Comparison of ENCODE assay signal across 21 cellular contexts in genomic region chr7:27423821-27424220, GRCh38.
DNase-seq lines count a peak whose midpoint lies in the region; ATAC-seq and TF ChIP-seq lines count a peak whose summit lies in the region.
"Had no signal": no experiment of that assay in that cellular context is flagged by ENCODE, and none has a peak within 500 bp of the region (broad histone marks: within the 10 kb centered on the region; RNA-seq: fewer than 3 reads in every experiment).

No MANE protein-coding gene starts in this region.

- no peak overlapping the region for H3K4me3 Mint-ChIP-seq in HFFc6
- H3K4me3 Mint-ChIP-seq: B cell; T-helper 1 cell treated with Interleukin-12 subunit alpha and Interleukin-12 subunit beta and Interleukin-4 antibody, amounts not matched to agents 30 μg/mL and 1 μg/mL, for 36 hours had no signal

- POLR2A ChIA-PET in RWPE1 (lab: Yijun Ruan, JAX; ENCODE audit: low non-redundant PET): interaction anchor here (0.6 to 0.7 kb wide), 2 partner anchors 12 to 31 kb away, joined by 3 to 7 read pairs; no protein-coding TSS in a partner anchor

- H3K36me3 ChIP-seq in hepatocyte (replicated peaks; ENCODE audit: insufficient read depth, low read depth): no peaks in the 10 kb centered on the region

- 86% methylated on average over 10 of the region's 10 CpGs for WGBS in hepatocyte (ENCODE audit: low lambda C conversion rate, missing lambda C conversion rate)

- H3K4me1 Mint-ChIP-seq in HFFc6 (ENCODE audit: low read depth): 0 out of 2 replicates have a peak, but pooled peaks cover under 1% of the 10 kb centered on the region

- no peak for TF ChIP-seq CTCF in C4-2B (conservative IDR thresholded peaks at IDR 0.05)
- TF ChIP-seq CTCF in RWPE1 (conservative IDR thresholded peaks at IDR 0.05; ENCODE audit: low read depth): no peak
- TF ChIP-seq CTCF in hepatocyte (IDR thresholded peaks at IDR 0.05; ENCODE audit: poor library complexity): no peak
- TF ChIP-seq CTCF in HFFc6 (IDR thresholded peaks at IDR 0.05): no peak
- no peak for TF ChIP-seq CTCF in GM13977 (IDR thresholded peaks at IDR 0.05; ENCODE audit: extremely low read depth, insufficient read depth, missing control alignments)

- no peak overlapping the region for H3K27ac Mint-ChIP-seq in HFFc6
- H3K27ac Mint-ChIP-seq: B cell; T-helper 1 cell treated with Interleukin-12 subunit alpha and Interleukin-12 subunit beta and Interleukin-4 antibody, amounts not matched to agents 30 μg/mL and 1 μg/mL, for 36 hours had no signal

- peaks cover 4% of the 10 kb centered on the region for H3K4me1 ChIP-seq in hepatocyte (ENCODE audit: insufficient read depth)

- no peaks in the 10 kb centered on the region for H3K9me2 ChIP-seq in hepatocyte (replicated peaks; ENCODE audit: insufficient read depth)

- no peaks in the 10 kb centered on the region for H3K27me3 ChIP-seq in hepatocyte

- H2AFZ ChIP-seq in hepatocyte: no peak overlapping the region

- no peaks in the 10 kb centered on the region for H3K79me2 ChIP-seq in hepatocyte

- no peak for DNase-seq in RWPE1 (ENCODE audit: low spot score)
- no peak for DNase-seq in hepatocyte (ENCODE audit: low spot score)
- DNase-seq in NCI-H2227 treated with DMSO at 0.1 percent for 48 hours (lab: John Stamatoyannopoulos, UW): no peak
- DNase-seq in HFFc6: no peak
- no peak for DNase-seq in GM13977 (ENCODE audit: low spot score)
- DNase-seq: HCEC 1CT; NCI-H1092; NCI-H1417 treated with DMSO at 0.1 percent for 48 hours; NCI-H1694 treated with DMSO at 0.1 percent for 48 hours; NCI-H2081; NCI-H446; NCI-H524 treated with DMSO at 0.1 percent for 48 hours; NCI-H774; NK-92 treated with Interleukin-12 subunit alpha and Interleukin-12 subunit beta, amount 100 ng/mL, for 24 hours; SIG-M5 had no signal

- no peaks in the 10 kb centered on the region for H3K9me3 Mint-ChIP-seq in HFFc6
- H3K9me3 Mint-ChIP-seq: T-helper 1 cell treated with Interleukin-12 subunit alpha and Interleukin-12 subunit beta and Interleukin-4 antibody, amounts not matched to agents 30 μg/mL and 1 μg/mL, for 36 hours had no signal

- no peak for ATAC-seq in GM21576 (IDR thresholded peaks at IDR 0.05; ENCODE audit: unreplicated experiment)

- CTCF ChIA-PET in RWPE1 (lab: Yijun Ruan, JAX): no interaction called here

- no peak overlapping the region for H3K4me3 ChIP-seq in hepatocyte
- H3K4me3 ChIP-seq: SK-N-MC had no signal

- H3K27ac ChIP-seq in C4-2B (peak overlapping the region; percentile 73), RWPE1 (peak overlapping the region; percentile 65), hepatocyte (peak overlapping the region; percentile 47)
- H3K27ac ChIP-seq: HL-60, SK-N-MC had no signal

- H3K36me3 Mint-ChIP-seq in HFFc6 (ENCODE audit: low read depth): no peaks in the 10 kb centered on the region

- no peaks in the 10 kb centered on the region for H3K9me3 ChIP-seq in hepatocyte (ENCODE audit: low read depth)

- H3K27me3 Mint-ChIP-seq in HFFc6 (ENCODE audit: insufficient read depth): peaks cover 9% of the 10 kb centered on the region

- in situ Hi-C loops in GM13977 (cut with MboI; ENCODE audit: low pct_unique_long_range_greater_than_20kb, low sequenced_read_pairs, unreplicated experiment): no loop called here

- H3K4me2 ChIP-seq in hepatocyte: no peak overlapping the region

- no peaks in the 10 kb centered on the region for H4K20me1 ChIP-seq in hepatocyte (ENCODE audit: insufficient read depth, poor library complexity, severe bottlenecking)
